24 cellular contexts compared by ENCODE assay signal in genomic region chr6:158908596-158908995, GRCh38.
"Had no signal": no experiment of that assay in that cellular context is flagged by ENCODE, and none has a peak within 500 bp of the region (broad histone marks: within the 10 kb centered on the region; RNA-seq: fewer than 3 reads in every experiment).

No MANE protein-coding gene starts in this region.

- DNase-seq: activated CD4-positive, alpha-beta T cell treated with anti-CD3 and anti-CD28 coated beads, Interleukin-2, amount 50 U/mL, for 1 hour; activated CD8-positive, alpha-beta T cell treated with anti-CD3 and anti-CD28 coated beads for 36 hours; activated gamma-delta T cell treated with Interleukin-2 at 50 U/mL for 16 hours; activated naive CD4-positive, alpha-beta T cell treated with anti-CD3 and anti-CD28 coated beads, Interleukin-2, amount 50 U/mL, for 16 hours; activated T-cell treated with anti-CD3 and anti-CD28 coated beads, Interleukin-2, amount 50 U/mL, for 4 hours; effector memory CD4-positive, alpha-beta T cell; head of caudate nucleus; hippocampal formation; immature natural killer cell; midbrain; naive thymus-derived CD4-positive, alpha-beta T cell; pancreas; retina; sigmoid colon; stimulated activated CD4-positive, alpha-beta T cell treated with anti-CD3 and anti-CD28 coated beads, Interleukin-4, amount 100 ng/mL, for 4 hours; stimulated activated CD8-positive, alpha-beta memory T cell treated with anti-CD3 and anti-CD28 coated beads, Interleukin-4, amount 100 ng/mL, for 48 hours; stimulated activated naive CD8-positive, alpha-beta T cell treated with anti-CD3 and anti-CD28 coated beads, Interleukin-15, amount 100 ng/mL, for 72 hours; T-helper 9 cell; thyroid gland had no signal

- ATAC-seq: activated CD8-positive, alpha-beta T cell treated with anti-CD3 and anti-CD28 coated beads for 36 hours; activated T-cell treated with anti-CD3 and anti-CD28 coated beads, Interleukin-2, amount 50 U/mL, for 4 hours; activated T-helper 17 cell treated with anti-CD3 and anti-CD28 coated beads, Interleukin-2, amount 50 U/mL, for 72 hours; gastroesophageal sphincter; naive thymus-derived CD4-positive, alpha-beta T cell; pancreas; stimulated activated memory B cell treated with anti-CD40 and anti-IgM and Interleukin-4, amounts not matched to agents 10 μg/mL and 1 μg/mL and 100 μg/mL, for 72 hours; stimulated activated naive CD8-positive, alpha-beta T cell treated with anti-CD3 and anti-CD28 coated beads, Interleukin-15, amount 100 ng/mL, for 72 hours had no signal

- H3K27me3 Mint-ChIP-seq: activated CD8-positive, alpha-beta T cell treated with anti-CD3 and anti-CD28 coated beads for 36 hours; activated T-helper 17 cell treated with anti-CD3 and anti-CD28 coated beads, Interleukin-2, amount 50 U/mL, for 72 hours; central memory CD8-positive, alpha-beta T cell; stimulated activated memory B cell treated with anti-CD40 and anti-IgM and Interleukin-4, amounts not matched to agents 10 μg/mL and 1 μg/mL and 100 μg/mL, for 72 hours; stimulated activated naive CD8-positive, alpha-beta T cell treated with anti-CD3 and anti-CD28 coated beads, Interleukin-15, amount 100 ng/mL, for 72 hours had no signal

- H3K4me3 Mint-ChIP-seq: activated CD8-positive, alpha-beta T cell treated with anti-CD3 and anti-CD28 coated beads for 36 hours; activated T-cell treated with anti-CD3 and anti-CD28 coated beads, Interleukin-2, amount 50 U/mL, for 4 hours; activated T-helper 17 cell treated with anti-CD3 and anti-CD28 coated beads, Interleukin-2, amount 50 U/mL, for 72 hours; central memory CD8-positive, alpha-beta T cell; naive thymus-derived CD4-positive, alpha-beta T cell; stimulated activated memory B cell treated with anti-CD40 and anti-IgM and Interleukin-4, amounts not matched to agents 10 μg/mL and 1 μg/mL and 100 μg/mL, for 72 hours; stimulated activated naive CD8-positive, alpha-beta T cell treated with anti-CD3 and anti-CD28 coated beads, Interleukin-15, amount 100 ng/mL, for 72 hours; T-helper 1 cell treated with Interleukin-12 subunit alpha and Interleukin-12 subunit beta and Interleukin-4 antibody, amounts not matched to agents 30 μg/mL and 1 μg/mL, for 36 hours had no signal

- H3K27ac Mint-ChIP-seq: activated CD8-positive, alpha-beta T cell treated with anti-CD3 and anti-CD28 coated beads for 36 hours; activated T-helper 17 cell treated with anti-CD3 and anti-CD28 coated beads, Interleukin-2, amount 50 U/mL, for 72 hours; stimulated activated memory B cell treated with anti-CD40 and anti-IgM and Interleukin-4, amounts not matched to agents 10 μg/mL and 1 μg/mL and 100 μg/mL, for 72 hours; stimulated activated naive CD8-positive, alpha-beta T cell treated with anti-CD3 and anti-CD28 coated beads, Interleukin-15, amount 100 ng/mL, for 72 hours; T-helper 1 cell treated with Interleukin-12 subunit alpha and Interleukin-12 subunit beta and Interleukin-4 antibody, amounts not matched to agents 30 μg/mL and 1 μg/mL, for 36 hours had no signal
